In genomic region chr7:6462094-6462493, GRCh38 we compare ENCODE assay signal across 23 cellular contexts. TPM values are rescaled to one million over a fixed set of nuclear protein-coding genes. Genes with fewer than 3 reads are reported as not detected.
DNase-seq lines count a peak whose midpoint lies in the region; ATAC-seq, FAIRE-seq and TF ChIP-seq lines count a peak whose summit lies in the region.
"Had no signal": no experiment of that assay in that cellular context is flagged by ENCODE, and none has a peak within 500 bp of the region (broad histone marks: within the 10 kb centered on the region; RNA-seq: fewer than 3 reads in every experiment).

No MANE protein-coding gene starts in this region.

- H3K36me3 Mint-ChIP-seq in activated CD4-positive, alpha-beta T cell treated with anti-CD3 and anti-CD28 coated beads, Interleukin-2, amount 10 ng/mL, durations not matched to agents 7 days and 5 days (ENCODE audit: low read depth): peaks cover 34% of the 10 kb centered on the region

- TF ChIP-seq CTCF in A673 (conservative IDR thresholded peaks at IDR 0.05; ENCODE audit: low read depth, low read length) (no peak), kidney (IDR thresholded peaks at IDR 0.05; ENCODE audit: borderline replicate concordance, extremely low read depth, insufficient read depth) (no peak)

- in situ Hi-C loops in ACHN (cut with HindIII; ENCODE audit: low pct_ligation_motif_present, low pct_unique_long_range_greater_than_20kb, low sequenced_read_pairs): no loop called here

- H3K4me1 ChIP-seq in A673 (ENCODE audit: insufficient read depth, low read length, poor library complexity, severe bottlenecking) (no peaks in the 10 kb centered on the region), kidney (ENCODE audit: control insufficient read depth in 1 of 2, insufficient read depth in 1 of 2, low read depth in 1 of 2, low read length in 2 of 2) (no peaks in the 10 kb centered on the region)
- H3K4me1 ChIP-seq: A549 had no signal

- ATAC-seq in SK-N-SH treated with all-trans-retinoic acid at 6 μM for 48 hours: peak; percentile 65
- ATAC-seq: A549 had no signal

- H3K9me3 Mint-ChIP-seq in activated CD4-positive, alpha-beta T cell treated with anti-CD3 and anti-CD28 coated beads, Interleukin-2, amount 10 ng/mL, durations not matched to agents 7 days and 5 days: no peaks in the 10 kb centered on the region
- H3K9me3 Mint-ChIP-seq: IgD-negative memory B cell had no signal

- H3K4me1 Mint-ChIP-seq in activated CD4-positive, alpha-beta T cell treated with anti-CD3 and anti-CD28 coated beads, Interleukin-2, amount 10 ng/mL, durations not matched to agents 7 days and 5 days: peaks cover 4% of the 10 kb centered on the region

- no peak overlapping the region for H3K4me3 Mint-ChIP-seq in activated CD4-positive, alpha-beta T cell treated with anti-CD3 and anti-CD28 coated beads, Interleukin-2, amount 10 ng/mL, durations not matched to agents 7 days and 5 days

- CTCF ChIA-PET in A673 (lab: Charles Lee): no interaction called here
- CTCF ChIA-PET in activated CD4-positive, alpha-beta T cell treated with anti-CD3 and anti-CD28 coated beads, Interleukin-2, amount 10 ng/mL, durations not matched to agents 7 days and 5 days (lab: Charles Lee): interaction anchor here (1.4 kb wide), 1 partner anchor 14 kb away, joined by 4 read pairs; the partner anchor contains the start of gene DAGLB

- H3K36me3 ChIP-seq in A673 (ENCODE audit: insufficient read depth, low read length, poor library complexity, severe bottlenecking) (peaks cover 53% of the 10 kb centered on the region), kidney (ENCODE audit: control insufficient read depth in 1 of 2, insufficient read depth in 2 of 2, low read length in 2 of 2) (peaks cover 22 to 37% of the 10 kb centered on the region in 2 donors)

- intact Hi-C loops in A673 (cut with micrococcal nuclease; ENCODE audit: unreplicated experiment): no loop called here
- intact Hi-C loops in kidney (cut with DNase I): no loop called here

- no peak for FAIRE-seq in kidney (lab: Jason Lieb, UNC)
- FAIRE-seq: A549 had no signal

- POLR2A ChIA-PET in A673 (lab: Charles Lee; ENCODE audit: low non-redundant PET): no interaction called here
- POLR2A ChIA-PET in activated CD4-positive, alpha-beta T cell treated with anti-CD3 and anti-CD28 coated beads, Interleukin-2, amount 10 ng/mL, durations not matched to agents 7 days and 5 days (lab: Charles Lee): no interaction called here

- no peak overlapping the region for H3K27ac Mint-ChIP-seq in activated CD4-positive, alpha-beta T cell treated with anti-CD3 and anti-CD28 coated beads, Interleukin-2, amount 10 ng/mL, durations not matched to agents 7 days and 5 days

- no peak overlapping the region for H3K27ac ChIP-seq in A673 (ENCODE audit: low read depth, low read length, poor library complexity, severe bottlenecking)
- H3K27ac ChIP-seq in kidney (ENCODE audit: low read depth in 2 of 2, low read length in 2 of 2): no peak overlapping the region
- H3K27ac ChIP-seq: A549, C4-2B, HL-60 had no signal

- H3K9ac ChIP-seq in kidney (ENCODE audit: low read length in 2 of 2): no peak overlapping the region

- H3K9me3 ChIP-seq in A673 (ENCODE audit: low read depth, low read length, poor library complexity, severe bottlenecking) (no peaks in the 10 kb centered on the region), kidney (ENCODE audit: control insufficient read depth in 1 of 2, low read length in 2 of 2) (no peaks in the 10 kb centered on the region)

- no peaks in the 10 kb centered on the region for H3K27me3 Mint-ChIP-seq in activated CD4-positive, alpha-beta T cell treated with anti-CD3 and anti-CD28 coated beads, Interleukin-2, amount 10 ng/mL, durations not matched to agents 7 days and 5 days
- H3K27me3 Mint-ChIP-seq: IgD-negative memory B cell had no signal

- TSS peak; percentile 60 for BruUV-seq in A673 (replicated peaks; lab: Mats Ljungman, UMichigan)

- no peaks in the 10 kb centered on the region for H3K27me3 ChIP-seq in A673 (replicated peaks; ENCODE audit: insufficient read depth, low read depth, low read length, poor library complexity)

- no peak for DNase-seq in A673 (ENCODE audit: low spot score)
- DNase-seq in EL: peak; percentile 28
- DNase-seq in kidney: peak; percentile 24
- no peak for DNase-seq in retina
- DNase-seq in ACHN: no peak
- no peak for DNase-seq in activated CD4-positive, alpha-beta T cell treated with anti-CD3 and anti-CD28 coated beads, Interleukin-2, amount 10 ng/mL, durations not matched to agents 7 days and 5 days
- DNase-seq: AML-193, DMS 273 treated with DMSO at 0.1 percent for 48 hours, DND-41, GF-D8, H7, Kasumi-1, NCI-H1105 treated with DMSO at 0.1 percent for 48 hours, NCI-H1694 treated with DMSO at 0.1 percent for 48 hours, NCI-H748 treated with DMSO at 0.1 percent for 48 hours, RPMI8226, SHP77 treated with DMSO at 0.1 percent for 48 hours, T-helper 1 cell had no signal

- H3K4me3 ChIP-seq in A673 (ENCODE audit: low read depth, low read length, poor library complexity, severe bottlenecking) (no peak overlapping the region), kidney (ENCODE audit: low read length in 2 of 2) (no peak overlapping the region)
- H3K4me3 ChIP-seq: A549 had no signal

TF ChIP-seq in SK-N-SH treated with all-trans-retinoic acid at 6 μM for 48 hours, 23 proteins besides CTCF, POLR2A, EP300 and RAD21 (continues in another document):
- TF ChIP-seq BACH2 (CRISPR knock-in tag; IDR thresholded peaks at IDR 0.05; ENCODE audit: borderline replicate concordance): no peak
- TF ChIP-seq SNAI2 (CRISPR knock-in tag; IDR thresholded peaks at IDR 0.05): no peak
- TF ChIP-seq ZFP30 (CRISPR knock-in tag; IDR thresholded peaks at IDR 0.05): no peak
- no peak for TF ChIP-seq ZNF8 (CRISPR knock-in tag; IDR thresholded peaks at IDR 0.05)
- TF ChIP-seq ZC3H10 (CRISPR knock-in tag; IDR thresholded peaks at IDR 0.05): no peak
- TF ChIP-seq ZNF565 (CRISPR knock-in tag; conservative IDR thresholded peaks at IDR 0.05; ENCODE audit: low read depth): no peak
- no peak for TF ChIP-seq PPARA (CRISPR knock-in tag; IDR thresholded peaks at IDR 0.05; ENCODE audit: borderline replicate concordance)
- no peak for TF ChIP-seq ISL1 (CRISPR knock-in tag; IDR thresholded peaks at IDR 0.05)
- TF ChIP-seq TCF4 (CRISPR knock-in tag; IDR thresholded peaks at IDR 0.05; ENCODE audit: borderline replicate concordance): no peak
- TF ChIP-seq TOX (CRISPR knock-in tag; IDR thresholded peaks at IDR 0.05; ENCODE audit: borderline replicate concordance): no peak
- TF ChIP-seq OSR1 (CRISPR knock-in tag; IDR thresholded peaks at IDR 0.05): no peak
- no peak for TF ChIP-seq TSHZ2 (CRISPR knock-in tag; IDR thresholded peaks at IDR 0.05)
- TF ChIP-seq POU6F1 (CRISPR knock-in tag; IDR thresholded peaks at IDR 0.05; ENCODE audit: borderline replicate concordance, low read depth): no peak
- TF ChIP-seq ZNF70 (CRISPR knock-in tag; IDR thresholded peaks at IDR 0.05): no peak
- TF ChIP-seq RARB (CRISPR knock-in tag; IDR thresholded peaks at IDR 0.05): no peak

RNA-seq across cellular contexts. Expression of gene DAGLB, which starts 14.3 kb away (rescaled TPM):
- 24.1 and 27.6 TPM in 2 replicates for total RNA-seq in A673 (2021)
- 25.6 TPM for total RNA-seq in kidney
- polyA plus RNA-seq in kidney (ENCODE audit: insufficient read depth, low read depth, low replicate concordance): 7.7 TPM
- 10 to 100 TPM; 18.3 to 22.4 TPM for total RNA-seq in activated CD4-positive, alpha-beta T cell treated with anti-CD3 and anti-CD28 coated beads, Interleukin-2, amount 10 ng/mL, durations not matched to agents 7 days and 5 days

RNA-seq across cellular contexts. Expression of gene KDELR2, which starts 21.9 kb away (rescaled TPM):
- total RNA-seq in A673 (2021) (179 and 189 TPM in 2 replicates), kidney (109 TPM)
- polyA plus RNA-seq in kidney (ENCODE audit: insufficient read depth, low read depth, low replicate concordance): 108 TPM
- total RNA-seq in activated CD4-positive, alpha-beta T cell treated with anti-CD3 and anti-CD28 coated beads, Interleukin-2, amount 10 ng/mL, durations not matched to agents 7 days and 5 days: 10 to 100 TPM; 61.1 to 63.5 TPM

Comparison
In these comparisons a context has a peak if more than half of its experiments do, and no peak if none do; other contexts are left out.
1. DNase-seq: peak in EL (single experiment) and kidney (single experiment); none in A673 (single experiment), retina (single experiment), ACHN (single experiment) and activated CD4-positive, alpha-beta T cell treated with anti-CD3 and anti-CD28 coated beads, Interleukin-2, amount 10 ng/mL, durations not matched to agents 7 days and 5 days (single experiment).